Comparison of ENCODE assay signal across 1 cellular context in genomic region chr2:111897924-111898702, GRCh38.
TF ChIP-seq lines count a peak whose summit lies in the region.

MERTK (plus strand) TSS chr2:111898607; CDS start chr2:111898736, 129 bp downstream.

TF ChIP-seq in HepG2, 621 proteins besides CTCF, POLR2A, EP300 and RAD21 (continued from another document and continues in another):
- no peak for TF ChIP-seq ZFP36 (IDR thresholded peaks at IDR 0.05; ENCODE audit: borderline replicate concordance, low read depth, low read length, partially characterized antibody)
- peak; percentile 20; the same call in 1 of the 2 replicates for TF ChIP-seq ZNF704 (CRISPR knock-in tag; IDR thresholded peaks at IDR 0.05; ENCODE audit: borderline replicate concordance)
- TF ChIP-seq ZSCAN20 (CRISPR knock-in tag; IDR thresholded peaks at IDR 0.05; ENCODE audit: borderline replicate concordance): no peak
- no peak; the same call in 1 of the 2 replicates for TF ChIP-seq ZBTB39 (CRISPR knock-in tag; IDR thresholded peaks at IDR 0.05)
- no peak for TF ChIP-seq ZNF296 (CRISPR knock-in tag; conservative IDR thresholded peaks at IDR 0.05)
- TF ChIP-seq TMF1 (CRISPR knock-in tag; IDR thresholded peaks at IDR 0.05; ENCODE audit: low read depth): no peak
- no peak for TF ChIP-seq CREB1 (IDR thresholded peaks at IDR 0.05)
- TF ChIP-seq CREB1 (CRISPR knock-in tag; IDR thresholded peaks at IDR 0.05): no peak
- TF ChIP-seq POGK (CRISPR knock-in tag; conservative IDR thresholded peaks at IDR 0.05): peak; percentile 52; the same call in 1 of the 2 replicates
- peak; percentile 63; the same call in 1 of the 2 replicates for TF ChIP-seq ZNF136 (CRISPR knock-in tag; IDR thresholded peaks at IDR 0.05; ENCODE audit: low read depth)
- TF ChIP-seq ZBTB7A (CRISPR knock-in tag; IDR thresholded peaks at IDR 0.05): peak; percentile 99
- peak; percentile 69; the same call in 1 of the 2 replicates for TF ChIP-seq ZBTB38 (CRISPR knock-in tag; IDR thresholded peaks at IDR 0.05)
- TF ChIP-seq KLF12 (CRISPR knock-in tag; IDR thresholded peaks at IDR 0.05; ENCODE audit: borderline replicate concordance): no peak
- TF ChIP-seq ZNF138 (CRISPR knock-in tag; IDR thresholded peaks at IDR 0.05; ENCODE audit: low read depth): no peak
- peak; percentile 52; the same call in 1 of the 2 replicates for TF ChIP-seq NAIF1 (CRISPR knock-in tag; IDR thresholded peaks at IDR 0.05; ENCODE audit: borderline replicate concordance)
- TF ChIP-seq TBX2 (CRISPR knock-in tag; IDR thresholded peaks at IDR 0.05; ENCODE audit: borderline replicate concordance): no peak; the same call in 1 of the 2 replicates
- TF ChIP-seq GATAD2A (CRISPR knock-in tag; IDR thresholded peaks at IDR 0.05): peak; percentile 56
- TF ChIP-seq RXRA (CRISPR knock-in tag; IDR thresholded peaks at IDR 0.05): peak; percentile 91
- TF ChIP-seq CEBPB (IDR thresholded peaks at IDR 0.05; ENCODE audit: borderline replicate concordance, low read depth, low read length): no peak
- no peak; the same call in 1 of the 2 replicates for TF ChIP-seq MLXIP (CRISPR knock-in tag; IDR thresholded peaks at IDR 0.05; ENCODE audit: borderline replicate concordance)
- no peak for TF ChIP-seq NR1H2 (CRISPR knock-in tag; IDR thresholded peaks at IDR 0.05; ENCODE audit: borderline replicate concordance, low read depth)
- TF ChIP-seq ZBTB7B (CRISPR knock-in tag; IDR thresholded peaks at IDR 0.05): peak; percentile 85
- no peak for TF ChIP-seq LRRFIP1 (CRISPR knock-in tag; conservative IDR thresholded peaks at IDR 0.05)
- peak; percentile 89 for TF ChIP-seq ZFX (CRISPR knock-in tag; IDR thresholded peaks at IDR 0.05; ENCODE audit: low read depth)
- no peak for TF ChIP-seq ZUFSP (CRISPR knock-in tag; IDR thresholded peaks at IDR 0.05; ENCODE audit: borderline replicate concordance)
- no peak for TF ChIP-seq ARID2 (CRISPR knock-in tag; IDR thresholded peaks at IDR 0.05; ENCODE audit: borderline replicate concordance)
- TF ChIP-seq ZKSCAN8 (CRISPR knock-in tag; IDR thresholded peaks at IDR 0.05; ENCODE audit: borderline replicate concordance): 0 out of 2 replicates have a peak, but pooled peaks have one; percentile 35
- TF ChIP-seq GATAD1 (CRISPR knock-in tag; IDR thresholded peaks at IDR 0.05): peak; percentile 74
- TF ChIP-seq ZNF563 (CRISPR knock-in tag; IDR thresholded peaks at IDR 0.05): no peak; the same call in 1 of the 2 replicates
- TF ChIP-seq CENPX (CRISPR knock-in tag; IDR thresholded peaks at IDR 0.05): no peak
- TF ChIP-seq TBL1XR1 (IDR thresholded peaks at IDR 0.05; ENCODE audit: borderline replicate concordance, low read length, partially characterized antibody): no peak
- TF ChIP-seq MEIS1 (CRISPR knock-in tag; IDR thresholded peaks at IDR 0.05; ENCODE audit: borderline replicate concordance): no peak
- TF ChIP-seq CHD4 (IDR thresholded peaks at IDR 0.05; ENCODE audit: borderline replicate concordance, low read length): no peak
- TF ChIP-seq CEBPZ (IDR thresholded peaks at IDR 0.05; ENCODE audit: low read length): no peak
- TF ChIP-seq SIN3A (IDR thresholded peaks at IDR 0.05; ENCODE audit: borderline replicate concordance, low read depth, low read length): peak; percentile 76; the same call in 1 of the 2 replicates
- TF ChIP-seq SUZ12 (IDR thresholded peaks at IDR 0.05; ENCODE audit: low read depth, low read length): no peak
- no peak for TF ChIP-seq PREB (CRISPR knock-in tag; IDR thresholded peaks at IDR 0.05)
- TF ChIP-seq ZNF558 (CRISPR knock-in tag; IDR thresholded peaks at IDR 0.05; ENCODE audit: borderline replicate concordance): no peak; the same call in 1 of the 2 replicates
- peak; percentile 76; the same call in 1 of the 2 replicates for TF ChIP-seq PPARG (CRISPR knock-in tag; conservative IDR thresholded peaks at IDR 0.05)
- TF ChIP-seq SNAPC2 (CRISPR knock-in tag; IDR thresholded peaks at IDR 0.05): no peak
- TF ChIP-seq MXD1 (CRISPR knock-in tag; IDR thresholded peaks at IDR 0.05): no peak
- peak; percentile 50; the same call in 1 of the 2 replicates for TF ChIP-seq YEATS2 (CRISPR knock-in tag; IDR thresholded peaks at IDR 0.05; ENCODE audit: borderline replicate concordance)
- no peak for TF ChIP-seq ZC3H13 (CRISPR knock-in tag; IDR thresholded peaks at IDR 0.05)
- TF ChIP-seq ZNF460 (CRISPR knock-in tag; IDR thresholded peaks at IDR 0.05; ENCODE audit: borderline replicate concordance): no peak; the same call in 1 of the 2 replicates
- no peak for TF ChIP-seq ZNF672 (CRISPR knock-in tag; IDR thresholded peaks at IDR 0.05)
- TF ChIP-seq MAF1 (CRISPR knock-in tag; IDR thresholded peaks at IDR 0.05; ENCODE audit: borderline replicate concordance): peak; percentile 57; the same call in 1 of the 2 replicates
